26 cellular contexts compared by ENCODE assay signal in the genomic region with DNA sequence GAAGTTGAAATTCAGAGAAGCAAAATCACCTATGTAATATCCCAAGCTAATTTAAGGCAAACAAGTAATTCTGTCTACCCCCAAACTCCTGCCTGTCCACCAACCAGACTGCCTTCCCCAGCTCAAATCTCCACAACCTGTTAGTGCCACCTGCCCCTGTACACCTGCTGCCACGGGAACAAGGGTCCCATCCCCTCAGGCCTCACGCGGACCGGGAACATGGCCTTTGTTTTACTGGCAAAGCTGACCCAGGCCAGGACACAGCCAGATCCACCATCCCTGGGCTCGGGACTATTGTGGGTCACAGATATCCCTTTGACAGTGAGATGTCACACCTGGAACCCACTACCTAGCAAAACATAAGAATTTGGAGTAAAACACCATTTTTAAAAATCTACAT.
"Had no signal": no experiment of that assay in that cellular context is flagged by ENCODE, and none has a peak within 500 bp of the region (broad histone marks: within the 10 kb centered on the region; RNA-seq: fewer than 3 reads in every experiment).

No MANE protein-coding gene starts in this region.

- H3K27me3 ChIP-seq: dorsolateral prefrontal cortex, esophagus squamous epithelium, gastrocnemius medialis, pancreas, transverse colon had no signal

- ATAC-seq: activated CD8-positive, alpha-beta T cell treated with anti-CD3 and anti-CD28 coated beads, Interleukin-2, amount 10 ng/mL, durations not matched to agents 7 days and 5 days; gastrocnemius medialis; stimulated activated effector memory CD8-positive, alpha-beta T cell treated with anti-CD3 and anti-CD28 coated beads, Interleukin-12 subunit alpha, Interleukin-12 subunit beta, amount 100 ng/mL, for 72 hours had no signal

- H3K9me3 ChIP-seq: esophagus squamous epithelium, gastrocnemius medialis, pancreas, psoas muscle, transverse colon had no signal

- H3K4me1 Mint-ChIP-seq: endodermal cell, natural killer cell had no signal

- H3K36me3 Mint-ChIP-seq: activated naive CD8-positive, alpha-beta T cell treated with anti-CD3 and anti-CD28 coated beads for 36 hours; mesothelial cell of epicardium; natural killer cell; stimulated activated effector memory CD8-positive, alpha-beta T cell treated with anti-CD3 and anti-CD28 coated beads, Interleukin-12 subunit alpha, Interleukin-12 subunit beta, amount 100 ng/mL, for 72 hours had no signal

- FAIRE-seq: astrocyte, colon, pancreas, TTC549, urothelium cell line had no signal

- H3K4me3 ChIP-seq: dorsolateral prefrontal cortex, esophagus squamous epithelium, gastrocnemius medialis, left ventricle myocardium inferior, pancreas, psoas muscle, transverse colon had no signal

- H3K4me1 ChIP-seq: gastrocnemius medialis, left ventricle myocardium inferior, pancreas, psoas muscle had no signal

- H3K9me3 Mint-ChIP-seq: central memory CD8-positive, alpha-beta T cell; natural killer cell had no signal

- H3K27me3 Mint-ChIP-seq: activated naive CD8-positive, alpha-beta T cell treated with anti-CD3 and anti-CD28 coated beads for 36 hours; central memory CD8-positive, alpha-beta T cell had no signal

- H3K36me3 ChIP-seq: esophagus squamous epithelium, gastrocnemius medialis, left ventricle myocardium inferior, pancreas, transverse colon, WERI-Rb-1 had no signal

- H3K27ac ChIP-seq: left ventricle myocardium inferior, psoas muscle, WERI-Rb-1 had no signal

- DNase-seq: activated CD4-positive, alpha-beta T cell treated with anti-CD3 and anti-CD28 coated beads for 1 hour; activated CD4-positive, alpha-beta T cell treated with anti-CD3 and anti-CD28 coated beads, Interleukin-2, amount 50 U/mL, for 1 hour; activated CD8-positive, alpha-beta T cell treated with anti-CD3 and anti-CD28 coated beads, Interleukin-2, amount 10 ng/mL, durations not matched to agents 7 days and 5 days; activated naive CD4-positive, alpha-beta T cell treated with Interleukin-2 at 50 U/mL for 16 hours; activated naive CD8-positive, alpha-beta T cell treated with anti-CD3 and anti-CD28 coated beads for 36 hours; activated T-cell treated with anti-CD3 and anti-CD28 coated beads, Interleukin-2, amount 50 U/mL, for 1 hour; dorsolateral prefrontal cortex; endodermal cell; esophagus squamous epithelium; gastrocnemius medialis; hippocampal formation; left ventricle myocardium inferior; natural killer cell; pancreas; stimulated activated CD4-positive, alpha-beta T cell treated with anti-CD3 and anti-CD28 coated beads, Interleukin-1b, Interleukin-23, amount 100 ng/mL, for 48 hours; transverse colon; WERI-Rb-1 had no signal

- H3K4me3 Mint-ChIP-seq: activated CD8-positive, alpha-beta T cell treated with anti-CD3 and anti-CD28 coated beads, Interleukin-2, amount 10 ng/mL, durations not matched to agents 7 days and 5 days; activated naive CD8-positive, alpha-beta T cell treated with anti-CD3 and anti-CD28 coated beads for 36 hours; central memory CD8-positive, alpha-beta T cell; endodermal cell; mesothelial cell of epicardium; natural killer cell; stimulated activated effector memory CD8-positive, alpha-beta T cell treated with anti-CD3 and anti-CD28 coated beads, Interleukin-12 subunit alpha, Interleukin-12 subunit beta, amount 100 ng/mL, for 72 hours; T-helper 2 cell treated with Interferon-gamma antibody and Interleukin-4, amounts not matched to agents 5 μg/mL and 100 μg/mL, for 36 hours had no signal
